In genomic region chr20:47276251-47276650, GRCh38 we compare ENCODE assay signal across 1 cellular context.
TF ChIP-seq lines count a peak whose summit lies in the region.

No MANE protein-coding gene starts in this region.

TF ChIP-seq in SK-N-SH, 30 proteins besides CTCF, POLR2A, EP300 and RAD21 (continued from another document):
- TF ChIP-seq SMC3 (IDR thresholded peaks at IDR 0.05; ENCODE audit: low read depth, low read length) (no peak), TAF1 (IDR thresholded peaks at IDR 0.05; ENCODE audit: borderline replicate concordance, low read depth, low read length) (no peak), MEF2A (IDR thresholded peaks at IDR 0.05; ENCODE audit: borderline replicate concordance, low read depth) (no peak), PBX3 (IDR thresholded peaks at IDR 0.05) (no peak), USF2 (IDR thresholded peaks at IDR 0.05; ENCODE audit: borderline replicate concordance, low read depth, low read length) (no peak), MXI1 (IDR thresholded peaks at IDR 0.05; ENCODE audit: low read depth, low read length) (no peak)
- TF ChIP-seq, protein P1, sequence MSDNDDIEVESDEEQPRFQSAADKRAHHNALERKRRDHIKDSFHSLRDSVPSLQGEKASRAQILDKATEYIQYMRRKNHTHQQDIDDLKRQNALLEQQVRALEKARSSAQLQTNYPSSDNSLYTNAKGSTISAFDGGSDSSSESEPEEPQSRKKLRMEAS (IDR thresholded peaks at IDR 0.05; ENCODE audit: low read depth), result no peak
